Comparison of ENCODE assay signal across 1 cellular context in genomic region chr9:19119801-19120440, GRCh38.
TF ChIP-seq lines count a peak whose summit lies in the region.

No MANE protein-coding gene starts in this region.

TF ChIP-seq in IMR-90, 13 proteins besides CTCF, POLR2A, EP300 and RAD21 (continued from another document):
- TF ChIP-seq BHLHE40 (IDR thresholded peaks at IDR 0.05; ENCODE audit: low read depth, low read length) (no peak), CEBPB (IDR thresholded peaks at IDR 0.05; ENCODE audit: low read depth, low read length) (no peak), RFX5 (IDR thresholded peaks at IDR 0.05; ENCODE audit: low read depth, low read length) (no peak)
